27 cellular contexts compared by ENCODE assay signal in genomic region chr18:31976242-31976641, GRCh38.
"Had no signal": no experiment of that assay in that cellular context is flagged by ENCODE, and none has a peak within 500 bp of the region (broad histone marks: within the 10 kb centered on the region; RNA-seq: fewer than 3 reads in every experiment).

No MANE protein-coding gene starts in this region.

- H3K4me3 ChIP-seq: ascending aorta, breast epithelium, coronary artery, dorsolateral prefrontal cortex, esophagus squamous epithelium, gastroesophageal sphincter had no signal

- H3K36me3 ChIP-seq: ascending aorta, breast epithelium, esophagus squamous epithelium, gastroesophageal sphincter had no signal

- H3K4me1 Mint-ChIP-seq: activated CD4-positive, alpha-beta memory T cell treated with anti-CD3 and anti-CD28 coated beads, Interleukin-2, amount 10 ng/mL, durations not matched to agents 7 days and 5 days; activated CD4-positive, alpha-beta T cell treated with anti-CD3 and anti-CD28 coated beads for 36 hours; activated CD4-positive, alpha-beta T cell treated with anti-CD3 and anti-CD28 coated beads, Interleukin-2, amount 10 ng/mL, durations not matched to agents 7 days and 5 days; activated naive CD4-positive, alpha-beta T cell treated with anti-CD3 and anti-CD28 coated beads, Interleukin-2, amount 10 ng/mL, durations not matched to agents 7 days and 5 days; activated naive CD8-positive, alpha-beta T cell treated with anti-CD3 and anti-CD28 coated beads, Interleukin-2, amount 10 ng/mL, durations not matched to agents 7 days and 5 days; brain; central memory CD8-positive, alpha-beta T cell had no signal

- H3K4me3 Mint-ChIP-seq: activated CD4-positive, alpha-beta memory T cell treated with anti-CD3 and anti-CD28 coated beads, Interleukin-2, amount 10 ng/mL, durations not matched to agents 7 days and 5 days; activated CD4-positive, alpha-beta T cell treated with anti-CD3 and anti-CD28 coated beads for 36 hours; activated CD4-positive, alpha-beta T cell treated with anti-CD3 and anti-CD28 coated beads, Interleukin-2, amount 10 ng/mL, durations not matched to agents 7 days and 5 days; activated naive CD4-positive, alpha-beta T cell treated with anti-CD3 and anti-CD28 coated beads, Interleukin-2, amount 10 ng/mL, durations not matched to agents 7 days and 5 days; activated naive CD8-positive, alpha-beta T cell treated with anti-CD3 and anti-CD28 coated beads, Interleukin-2, amount 10 ng/mL, durations not matched to agents 7 days and 5 days; activated T-cell treated with anti-CD3 and anti-CD28 coated beads, Interleukin-2, amount 50 U/mL, for 24 hours; activated T-cell treated with anti-CD3 and anti-CD28 coated beads, Interleukin-2, amount 50 U/mL, for 72 hours; brain; central memory CD8-positive, alpha-beta T cell; dendritic cell treated with granulocyte-macrophage colony-stimulating factor and Interleukin-4, amounts not matched to agents 40 ng/mL and 50 ng/mL, for 4 days had no signal

- DNase-seq: activated CD4-positive, alpha-beta memory T cell treated with anti-CD3 and anti-CD28 coated beads, Interleukin-2, amount 10 ng/mL, durations not matched to agents 7 days and 5 days; activated CD4-positive, alpha-beta T cell treated with anti-CD3 and anti-CD28 coated beads for 36 hours; activated CD4-positive, alpha-beta T cell treated with anti-CD3 and anti-CD28 coated beads, Interleukin-2, amount 10 ng/mL, durations not matched to agents 7 days and 5 days; activated CD4-positive, alpha-beta T cell treated with anti-CD3 and anti-CD28 coated beads, Interleukin-2, amount 50 U/mL, for 4 hours; activated CD4-positive, CD25-positive, alpha-beta regulatory T cell; activated CD4-positive, CD25-positive, alpha-beta regulatory T cell treated with anti-CD3 and anti-CD28 coated beads, Interleukin-2, amount 50 U/mL, for 72 hours; activated CD8-positive, alpha-beta memory T cell treated with anti-CD3 and anti-CD28 coated beads, Interleukin-2, amount 50 U/mL, for 48 hours; activated gamma-delta T cell; activated naive CD4-positive, alpha-beta T cell; activated naive CD4-positive, alpha-beta T cell treated with anti-CD3 and anti-CD28 coated beads, Interleukin-2, amount 10 ng/mL, durations not matched to agents 7 days and 5 days; activated naive CD8-positive, alpha-beta T cell treated with anti-CD3 and anti-CD28 coated beads, Interleukin-2, amount 10 ng/mL, durations not matched to agents 7 days and 5 days; activated T-cell treated with anti-CD3 and anti-CD28 coated beads for 4 hours; activated T-cell treated with anti-CD3 and anti-CD28 coated beads, Interleukin-2, amount 50 U/mL, for 24 hours; activated T-cell treated with anti-CD3 and anti-CD28 coated beads, Interleukin-2, amount 50 U/mL, for 72 hours; dorsolateral prefrontal cortex; effector memory CD4-positive, alpha-beta T cell; esophagus squamous epithelium; foreskin melanocyte; T-helper 2 cell had no signal

- H3K27me3 ChIP-seq: ascending aorta, breast epithelium, dorsolateral prefrontal cortex, esophagus squamous epithelium, gastroesophageal sphincter had no signal

- H3K4me1 ChIP-seq: ascending aorta, breast epithelium, esophagus squamous epithelium, gastroesophageal sphincter had no signal

- ATAC-seq: activated CD4-positive, alpha-beta T cell treated with anti-CD3 and anti-CD28 coated beads for 36 hours; activated naive CD4-positive, alpha-beta T cell treated with anti-CD3 and anti-CD28 coated beads, Interleukin-2, amount 50 U/mL, for 72 hours; activated T-cell treated with anti-CD3 and anti-CD28 coated beads, Interleukin-2, amount 50 U/mL, for 72 hours; gastroesophageal sphincter had no signal

- H3K27me3 Mint-ChIP-seq: activated CD4-positive, alpha-beta memory T cell treated with anti-CD3 and anti-CD28 coated beads, Interleukin-2, amount 10 ng/mL, durations not matched to agents 7 days and 5 days; activated CD4-positive, alpha-beta T cell treated with anti-CD3 and anti-CD28 coated beads for 36 hours; activated T-cell treated with anti-CD3 and anti-CD28 coated beads, Interleukin-2, amount 50 U/mL, for 24 hours; central memory CD8-positive, alpha-beta T cell; dendritic cell treated with granulocyte-macrophage colony-stimulating factor and Interleukin-4, amounts not matched to agents 40 ng/mL and 50 ng/mL, for 4 days had no signal

- H3K27ac Mint-ChIP-seq: activated CD4-positive, alpha-beta memory T cell treated with anti-CD3 and anti-CD28 coated beads, Interleukin-2, amount 10 ng/mL, durations not matched to agents 7 days and 5 days; activated CD4-positive, alpha-beta T cell treated with anti-CD3 and anti-CD28 coated beads for 36 hours; activated CD4-positive, alpha-beta T cell treated with anti-CD3 and anti-CD28 coated beads, Interleukin-2, amount 10 ng/mL, durations not matched to agents 7 days and 5 days; activated naive CD4-positive, alpha-beta T cell treated with anti-CD3 and anti-CD28 coated beads, Interleukin-2, amount 10 ng/mL, durations not matched to agents 7 days and 5 days; activated naive CD4-positive, alpha-beta T cell treated with anti-CD3 and anti-CD28 coated beads, Interleukin-2, amount 50 U/mL, for 72 hours; activated naive CD8-positive, alpha-beta T cell treated with anti-CD3 and anti-CD28 coated beads, Interleukin-2, amount 10 ng/mL, durations not matched to agents 7 days and 5 days; activated T-cell treated with anti-CD3 and anti-CD28 coated beads, Interleukin-2, amount 50 U/mL, for 24 hours; activated T-cell treated with anti-CD3 and anti-CD28 coated beads, Interleukin-2, amount 50 U/mL, for 72 hours; brain; dendritic cell treated with granulocyte-macrophage colony-stimulating factor and Interleukin-4, amounts not matched to agents 40 ng/mL and 50 ng/mL, for 4 days had no signal

- H3K27ac ChIP-seq: ascending aorta, breast epithelium, coronary artery, dorsolateral prefrontal cortex, esophagus squamous epithelium, gastroesophageal sphincter had no signal

- H3K36me3 Mint-ChIP-seq: brain had no signal
